In genomic region chr13:110559429-110559943, GRCh38 we compare ENCODE assay signal across 9 cellular contexts.
DNase-seq lines count a peak whose midpoint lies in the region; ATAC-seq and TF ChIP-seq lines count a peak whose summit lies in the region.
"Had no signal": no experiment of that assay in that cellular context is flagged by ENCODE, and none has a peak within 500 bp of the region (broad histone marks: within the 10 kb centered on the region; RNA-seq: fewer than 3 reads in every experiment).

No MANE protein-coding gene starts in this region.

- H3K9me3 Mint-ChIP-seq in nephron = peaks cover 13% of the 10 kb centered on the region

- H3K4me3 Mint-ChIP-seq in nephron = peak overlapping the region; percentile 65 to 79 (median 71)

- H3K27me3 ChIP-seq in NT2/D1 (ENCODE audit: insufficient read depth, insufficient read length) = peaks cover 10% of the 10 kb centered on the region

- DNase-seq in AG10803 (ENCODE audit: low read depth) = peak; percentile 47
- no peak for DNase-seq in NT2/D1 (ENCODE audit: low read depth, low spot score)
- DNase-seq in fibroblast of pulmonary artery (ENCODE audit: low read depth) = peak; percentile 32
- no peak for DNase-seq in LoVo (ENCODE audit: low spot score)
- no peak for DNase-seq in effector CD8-positive, alpha-beta T cell (lab: John Stamatoyannopoulos, UW)
- no peak for DNase-seq in DMS 273 (lab: John Stamatoyannopoulos, UW; ENCODE audit: unreplicated experiment)
- DNase-seq: RPMI8226 had no signal

- peaks cover 49% of the 10 kb centered on the region for H3K27me3 Mint-ChIP-seq in nephron (ENCODE audit: low read depth)

- peaks cover 5% of the 10 kb centered on the region for H3K4me1 ChIP-seq in NT2/D1 (ENCODE audit: insufficient read depth, insufficient read length)

- H3K9ac ChIP-seq in NT2/D1 (ENCODE audit: insufficient read length, low read depth) = peak overlapping the region; percentile 33

- peaks cover 8% of the 10 kb centered on the region for H3K36me3 Mint-ChIP-seq in nephron (ENCODE audit: low read depth)

- peaks cover 12% of the 10 kb centered on the region for H3K4me1 Mint-ChIP-seq in nephron

- H3K9me3 ChIP-seq in NT2/D1 (ENCODE audit: insufficient read depth, low read length) = no peaks in the 10 kb centered on the region

- TF ChIP-seq CTCF in AG10803 (conservative IDR thresholded peaks at IDR 0.05; ENCODE audit: low read length) (no peak), fibroblast of pulmonary artery (IDR thresholded peaks at IDR 0.05; ENCODE audit: low read length, missing control alignments) (no peak), nephron (IDR thresholded peaks at IDR 0.05; ENCODE audit: unreplicated experiment in 3 of 3) (no peak)

- ATAC-seq in HG03460 (IDR thresholded peaks at IDR 0.05; ENCODE audit: unreplicated experiment) = no peak

- H3K4me3 ChIP-seq in AG10803 (ENCODE audit: low read length) = peak overlapping the region; percentile 49
- H3K4me3 ChIP-seq in NT2/D1 (ENCODE audit: insufficient read length, low read depth) = no peak overlapping the region
- peak overlapping the region; percentile 83 for H3K4me3 ChIP-seq in fibroblast of pulmonary artery (replicated peaks; ENCODE audit: low read depth, low read length)

- H3K36me3 ChIP-seq in NT2/D1 (ENCODE audit: insufficient read depth, insufficient read length, low read length) = peaks cover 42% of the 10 kb centered on the region

- H3K27ac Mint-ChIP-seq in nephron = no peak overlapping the region

Comparison
In these comparisons a context has a peak if more than half of its experiments do, and no peak if none do; other contexts are left out.
1. DNase-seq: peak in AG10803 (single experiment) and fibroblast of pulmonary artery (single experiment); none in NT2/D1 (single experiment), LoVo (single experiment), effector CD8-positive, alpha-beta T cell (single experiment) and DMS 273 (single experiment).